Comparison of ENCODE assay signal across 2 cellular contexts in genomic region chr9:136577941-136578619, GRCh38.
TF ChIP-seq lines count a peak whose summit lies in the region.

No MANE protein-coding gene starts in this region.

TF ChIP-seq in HCT116, 20 proteins besides CTCF, POLR2A, EP300 and RAD21:
- no peak for TF ChIP-seq SIN3A (IDR thresholded peaks at IDR 0.05; ENCODE audit: low read depth)
- TF ChIP-seq POLR2AphosphoS5 (IDR thresholded peaks at IDR 0.05; ENCODE audit: low read depth, low read length) = peak; percentile 22; the same call in 1 of the 2 replicates
- no peak for TF ChIP-seq ZNF274 (IDR thresholded peaks at IDR 0.05; ENCODE audit: low read depth, low read length)
- no peak for TF ChIP-seq EZH2 (IDR thresholded peaks at IDR 0.05)
- no peak for TF ChIP-seq EZH2phosphoT487 (IDR thresholded peaks at IDR 0.05; ENCODE audit: borderline replicate concordance)
- no peak for TF ChIP-seq ZFX (IDR thresholded peaks at IDR 0.05)
- no peak for TF ChIP-seq SRF (IDR thresholded peaks at IDR 0.05; ENCODE audit: low read depth)

TF ChIP-seq in GM12878, 131 proteins besides CTCF, POLR2A, EP300 and RAD21:
- TF ChIP-seq RFX5 (IDR thresholded peaks at IDR 0.05; ENCODE audit: low read depth, low read length) (no peak), CHD2 (IDR thresholded peaks at IDR 0.05; ENCODE audit: borderline replicate concordance, low read depth, low read length) (no peak), TCF7 (IDR thresholded peaks at IDR 0.05; ENCODE audit: borderline replicate concordance) (no peak), STAT3 (IDR thresholded peaks at IDR 0.05; ENCODE audit: low read depth, low read length) (no peak), ZBED1 (IDR thresholded peaks at IDR 0.05; ENCODE audit: borderline replicate concordance) (no peak)
